ENCODE assay signal across 16 cellular contexts in genomic region chr5:54091416-54092130, GRCh38.
DNase-seq lines count a peak whose midpoint lies in the region; ATAC-seq and TF ChIP-seq lines count a peak whose summit lies in the region.
"Had no signal": no experiment of that assay in that cellular context is flagged by ENCODE, and none has a peak within 500 bp of the region (broad histone marks: within the 10 kb centered on the region; RNA-seq: fewer than 3 reads in every experiment).

No MANE protein-coding gene starts in this region.

- dilution Hi-C loops in mammary epithelial cell (cut with HindIII; ENCODE audit: low sequenced_read_pairs), result no loop called here

- H3K9ac ChIP-seq in mammary epithelial cell (ENCODE audit: insufficient read depth, low read length) (no peak overlapping the region), endodermal cell (ENCODE audit: extremely low read depth, low read length, poor library complexity, severe bottlenecking) (no peak overlapping the region)

- BruUV-seq in mammary epithelial cell (replicated peaks; lab: Mats Ljungman, UMichigan), result no TSS peak

- no peak overlapping the region for H2AFZ ChIP-seq in ACC112 (ENCODE audit: low read length, unreplicated experiment)
- H2AFZ ChIP-seq in mammary epithelial cell (ENCODE audit: low read depth, low read length), result peak overlapping the region; percentile 57
- H2AFZ ChIP-seq: PC-9 had no signal

- H3K9me3 ChIP-seq in mammary epithelial cell (replicated peaks; ENCODE audit: insufficient read depth, low read length) (no peaks in the 10 kb centered on the region), endodermal cell (ENCODE audit: control insufficient read depth, low read length) (no peaks in the 10 kb centered on the region)
- H3K9me3 ChIP-seq: tibial artery had no signal

- peaks cover 9% of the 10 kb centered on the region for H3K4me1 Mint-ChIP-seq in endodermal cell
- H3K4me1 Mint-ChIP-seq: T-cell had no signal

- ATAC-seq in left ventricle myocardium superior (peak; percentile 93), GM19455 (IDR thresholded peaks at IDR 0.05; ENCODE audit: unreplicated experiment) (no peak), HG03439 (IDR thresholded peaks at IDR 0.05; ENCODE audit: unreplicated experiment) (no peak)
- ATAC-seq: naive thymus-derived CD8-positive, alpha-beta T cell; T-cell had no signal

- H3K9me3 Mint-ChIP-seq in endodermal cell, result no peaks in the 10 kb centered on the region
- H3K9me3 Mint-ChIP-seq: naive thymus-derived CD8-positive, alpha-beta T cell; T-cell had no signal

- H3K36me3 Mint-ChIP-seq in endodermal cell (ENCODE audit: low read depth), result no peaks in the 10 kb centered on the region

- H3K36me3 ChIP-seq in ACC112 (ENCODE audit: insufficient read depth, low read length) (0 out of 2 replicates have a peak, but pooled peaks cover 3% of the 10 kb centered on the region), mammary epithelial cell (ENCODE audit: insufficient read depth, low read length) (no peaks in the 10 kb centered on the region), endodermal cell (ENCODE audit: control insufficient read depth, insufficient read depth, low read length) (no peaks in the 10 kb centered on the region)
- H3K36me3 ChIP-seq: tibial artery had no signal

- H3K27ac Mint-ChIP-seq in endodermal cell, result no peak overlapping the region
- H3K27ac Mint-ChIP-seq: naive thymus-derived CD8-positive, alpha-beta T cell; T-cell had no signal

- H3K27ac ChIP-seq in ACC112 (ENCODE audit: low read depth, low read length), result peak overlapping the region; percentile 18
- H3K27ac ChIP-seq in mammary epithelial cell (ENCODE audit: insufficient read depth, low read depth, low read length), result no peak overlapping the region
- no peak overlapping the region for H3K27ac ChIP-seq in endodermal cell (ENCODE audit: low read depth, low read length)
- H3K27ac ChIP-seq: PC-9, tibial artery had no signal

- intact Hi-C loops in mammary epithelial cell (cut with micrococcal nuclease) (no loop called here), left ventricle myocardium superior (cut with micrococcal nuclease) (no loop called here)

- H3K4me2 ChIP-seq in mammary epithelial cell (ENCODE audit: insufficient read depth, low read depth, low read length), result peak overlapping the region; percentile 69
- H3K4me2 ChIP-seq: PC-9 had no signal

- H4K20me1 ChIP-seq in mammary epithelial cell (ENCODE audit: insufficient read depth, low read length), result no peaks in the 10 kb centered on the region

- in situ Hi-C loops in mammary epithelial cell (cut with MboI; ENCODE audit: low sequenced_read_pairs in 2 of 2), result no loop called here

- no peak overlapping the region for H3K4me3 Mint-ChIP-seq in endodermal cell
- H3K4me3 Mint-ChIP-seq: naive thymus-derived CD8-positive, alpha-beta T cell; T-cell had no signal

- H3K4me1 ChIP-seq in ACC112 (ENCODE audit: control insufficient read depth, insufficient read depth, low read length, unreplicated experiment), result peaks cover 30% of the 10 kb centered on the region
- H3K4me1 ChIP-seq in mammary epithelial cell (ENCODE audit: insufficient read depth, low read length), result peaks cover 46% of the 10 kb centered on the region
- no peaks in the 10 kb centered on the region for H3K4me1 ChIP-seq in endodermal cell (ENCODE audit: control insufficient read depth, insufficient read depth, low read length)

- no peaks in the 10 kb centered on the region for H3K79me2 ChIP-seq in ACC112 (ENCODE audit: control insufficient read depth, insufficient read depth, low read length, unreplicated experiment)
- no peaks in the 10 kb centered on the region for H3K79me2 ChIP-seq in mammary epithelial cell (ENCODE audit: insufficient read depth, low read length)

- H3K27me3 Mint-ChIP-seq in endodermal cell (ENCODE audit: insufficient read depth), result no peaks in the 10 kb centered on the region
- H3K27me3 Mint-ChIP-seq: naive thymus-derived CD8-positive, alpha-beta T cell; T-cell had no signal

- DNase-seq in NCI-H1694 treated with DMSO at 0.1 percent for 48 hours (lab: John Stamatoyannopoulos, UW), result peak; percentile 99
- DNase-seq in mammary epithelial cell, result peak; percentile 70
- peak; percentile 67 for DNase-seq in left ventricle myocardium superior
- no peak for DNase-seq in endodermal cell
- DNase-seq in COR-L47 (lab: John Stamatoyannopoulos, UW), result no peak
- DNase-seq: activated effector memory CD4-positive, alpha-beta T cell treated with Interleukin-2 at 50 U/mL for 16 hours; naive thymus-derived CD8-positive, alpha-beta T cell; NCI-H1092 treated with DMSO at 0.1 percent for 48 hours; NCI-H2227 treated with DMSO at 0.1 percent for 48 hours; PC-9; stimulated activated CD4-positive, alpha-beta T cell treated with anti-CD3 and anti-CD28 coated beads, Interleukin-4, amount 100 ng/mL, for 24 hours; T-cell; tibial artery had no signal

- TF ChIP-seq CTCF in mammary epithelial cell (conservative IDR thresholded peaks at IDR 0.05 in 1 of 2, IDR thresholded peaks at IDR 0.05 in 1 of 2; ENCODE audit: extremely low read depth in 1 of 2, insufficient read depth in 1 of 2, low read depth in 1 of 2, low read length in 2 of 2), result no peak
- no peak for TF ChIP-seq CTCF in endodermal cell (conservative IDR thresholded peaks at IDR 0.05)

- CTCF ChIA-PET in mammary epithelial cell (lab: Charles Lee; ENCODE audit: low non-redundant PET), result interaction anchor here (0.7 kb wide), 1 partner anchor 661 kb away, joined by 8 read pairs; no protein-coding TSS in a partner anchor

- H3K4me3 ChIP-seq in ACC112 (ENCODE audit: low read depth, low read length), result no peak overlapping the region
- H3K4me3 ChIP-seq in mammary epithelial cell (replicated peaks in 1 of 3; ENCODE audit: insufficient read depth in 1 of 3, low read depth in 2 of 3, low read length in 3 of 3), result no peak overlapping the region
- no peak overlapping the region for H3K4me3 ChIP-seq in endodermal cell (ENCODE audit: low read length)
- H3K4me3 ChIP-seq: PC-9, tibial artery had no signal

- WGBS in mammary epithelial cell (ENCODE audit: low coverage, missing lambda C conversion rate), result 3% methylated on average over 8 of the region's 8 CpGs
- WGBS in endodermal cell (ENCODE audit: insufficient coverage in 1 of 2, insufficient read length in 1 of 2), 2 experiments, result 95 to 100% methylated on average over 7 to 8 of the region's 8 CpGs

- H3K27me3 ChIP-seq in ACC112 (ENCODE audit: insufficient read depth, low read length) (no peaks in the 10 kb centered on the region), mammary epithelial cell (ENCODE audit: insufficient read depth, low read length) (no peaks in the 10 kb centered on the region), endodermal cell (ENCODE audit: control insufficient read depth, insufficient read depth, low read length, poor library complexity, severe bottlenecking) (no peaks in the 10 kb centered on the region)
- H3K27me3 ChIP-seq: tibial artery had no signal

Comparison
In these comparisons a context has a peak if more than half of its experiments do, and no peak if none do; other contexts are left out.
1. DNase-seq: peak in NCI-H1694 treated with DMSO at 0.1 percent for 48 hours (single experiment), mammary epithelial cell (single experiment) and left ventricle myocardium superior (single experiment); none in endodermal cell (single experiment) and COR-L47 (single experiment).